Comparison of ENCODE assay signal across 8 cellular contexts in the genomic region with DNA sequence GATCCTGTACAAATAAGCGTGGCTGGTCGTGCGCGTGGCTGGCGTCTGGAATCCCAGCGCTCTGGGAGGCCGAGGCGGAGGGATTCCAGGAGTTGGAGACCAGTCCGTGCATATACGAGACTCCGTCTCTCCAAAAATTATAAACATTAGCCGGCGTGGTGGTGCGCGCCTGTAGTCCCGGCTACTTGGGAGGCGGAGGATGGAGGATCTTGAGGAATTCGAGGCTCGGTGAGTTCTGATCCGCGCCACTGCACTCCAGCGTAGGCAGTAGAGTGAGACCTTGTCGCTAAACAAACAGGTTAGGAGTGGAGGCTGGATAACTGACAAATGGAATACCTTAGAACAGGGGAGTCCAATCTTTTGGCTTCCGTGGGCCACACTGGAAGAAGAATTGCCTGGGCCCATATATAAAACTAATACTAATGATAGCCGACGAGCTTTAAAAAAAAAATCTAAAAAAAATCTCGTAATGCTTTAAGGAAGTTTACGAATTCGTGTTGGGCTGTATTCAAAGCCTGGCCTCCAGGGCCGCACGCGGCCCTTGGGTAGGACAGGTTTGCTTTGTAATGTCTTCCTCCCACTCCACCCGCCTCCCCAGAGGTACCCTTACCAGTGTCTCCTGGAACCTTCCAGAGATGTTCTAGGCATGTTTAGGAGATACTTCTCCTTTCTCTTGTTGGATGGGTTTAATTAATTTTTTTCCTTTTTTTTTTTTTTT. TPM values are rescaled to one million over a fixed set of nuclear protein-coding genes. Genes with fewer than 3 reads are reported as not detected.
DNase-seq lines count a peak whose midpoint lies in the region; ATAC-seq and TF ChIP-seq lines count a peak whose summit lies in the region.

No MANE protein-coding gene starts in this region.

- intact Hi-C loops in sigmoid colon (cut with DNase I): loop anchor here (5.0 to 10.0 kb wide), 2 partner anchors 125 to 213 kb away; partner anchors contain the start of gene SNX29

- TF ChIP-seq CTCF in fibroblast of pulmonary artery (IDR thresholded peaks at IDR 0.05; ENCODE audit: low read length, missing control alignments): no peak
- no peak for TF ChIP-seq CTCF in sigmoid colon (IDR thresholded peaks at IDR 0.05)

- TF ChIP-seq POLR2A in sigmoid colon (IDR thresholded peaks at IDR 0.05): no peak

- H3K9me3 ChIP-seq in SK-N-MC (ENCODE audit: low read depth, low read length) (no peaks in the 10 kb centered on the region), sigmoid colon (no peaks in the 10 kb centered on the region)

- peaks cover 0 to 50% (median 40%) of the 10 kb centered on the region in 4 donors for H3K4me1 ChIP-seq in sigmoid colon

- peak; percentile 46 for DNase-seq in NCI-H2227 (lab: John Stamatoyannopoulos, UW; ENCODE audit: unreplicated experiment)
- DNase-seq in NCI-H2227 treated with DMSO at 0.1 percent for 48 hours (lab: John Stamatoyannopoulos, UW): no peak
- no peak for DNase-seq in SK-N-MC (ENCODE audit: low read depth, low spot score)
- no peak for DNase-seq in fibroblast of pulmonary artery (ENCODE audit: low read depth)
- DNase-seq in sigmoid colon: no peak
- DNase-seq in epidermal melanocyte (ENCODE audit: insufficient read length, low spot score): no peak

- no peak for ATAC-seq in HG02840 (IDR thresholded peaks at IDR 0.05; ENCODE audit: low FRiP score, unreplicated experiment)
- no peak for ATAC-seq in GM21360 (IDR thresholded peaks at IDR 0.05; ENCODE audit: unreplicated experiment)

- no peak for TF ChIP-seq EP300 in sigmoid colon (IDR thresholded peaks at IDR 0.05)

- WGBS in sigmoid colon, 2 donors: 32 to 44% methylated on average over 33 of the region's 33 CpGs

- H3K36me3 ChIP-seq in SK-N-MC (ENCODE audit: insufficient read depth, low read length) (peaks cover 35% of the 10 kb centered on the region), sigmoid colon (peaks cover 2 to 25% (median 11%) of the 10 kb centered on the region in 4 donors)

- H3K4me3 ChIP-seq in SK-N-MC: peak overlapping the region; percentile 98
- peak overlapping the region; percentile 99 for H3K4me3 ChIP-seq in fibroblast of pulmonary artery (replicated peaks; ENCODE audit: low read depth, low read length)
- peak overlapping the region; percentile 63 to 97 (median 94) for H3K4me3 ChIP-seq in sigmoid colon

- H3K27me3 ChIP-seq in sigmoid colon: no peaks in the 10 kb centered on the region

- H3K9ac ChIP-seq in SK-N-MC (ENCODE audit: insufficient read length): peak overlapping the region; percentile 99

- H3K27ac ChIP-seq in SK-N-MC: no peak overlapping the region
- peak overlapping the region; percentile 82 to 94 (median 92) for H3K27ac ChIP-seq in sigmoid colon

RNA-seq across cellular contexts. Expression of gene RSL1D1, which starts 0.9 kb away (rescaled TPM):
- total RNA-seq in sigmoid colon: 100 to 1,000 TPM; 134 to 177 (median 148) TPM
- polyA plus RNA-seq in sigmoid colon: 10 to 100 TPM; 36.5 to 85.5 (median 78.7) TPM

RNA-seq across cellular contexts. Expression of gene ZC3H7A, which starts 55.2 kb away (rescaled TPM):
- total RNA-seq in sigmoid colon: 10 to 100 TPM; 45.5 to 62.5 (median 55.7) TPM
- 10 to 100 TPM; 19.9 to 23.5 (median 22.8) TPM for polyA plus RNA-seq in sigmoid colon
